In genomic region chr4:155900402-155900801, GRCh38 we compare ENCODE assay signal across 15 cellular contexts. TPM values are rescaled to one million over a fixed set of nuclear protein-coding genes. Genes with fewer than 3 reads are reported as not detected.
A peak's percentile ranks its signal among the peaks of the same experiment; 100 is the strongest.
DNase-seq lines count a peak whose midpoint lies in the region; ATAC-seq and TF ChIP-seq lines count a peak whose summit lies in the region.
"Had no signal": no experiment of that assay in that cellular context is flagged by ENCODE, and none has a peak within 500 bp of the region (broad histone marks: within the 10 kb centered on the region; RNA-seq: fewer than 3 reads in every experiment).

No MANE protein-coding gene starts in this region.

- H3K27me3 ChIP-seq in GM23248 (replicated peaks; ENCODE audit: insufficient read depth) (peaks cover 15% of the 10 kb centered on the region), SJCRH30 (no peaks in the 10 kb centered on the region), hepatocyte (no peaks in the 10 kb centered on the region)
- H3K27me3 ChIP-seq in CD8-positive, alpha-beta T cell (ENCODE audit: insufficient read depth, low read length): no peaks in the 10 kb centered on the region
- H3K27me3 ChIP-seq: esophagus squamous epithelium, sigmoid colon had no signal

- intact Hi-C loops in CD8-positive, alpha-beta T cell (cut with DNase I, micrococcal nuclease): no loop called here

- H3K9ac ChIP-seq in GM23248: no peak overlapping the region

- H3K27ac ChIP-seq in GM23248 (no peak overlapping the region), SJCRH30 (peak overlapping the region; percentile 11; the same call in 1 of the 2 replicates), hepatocyte (peak overlapping the region; percentile 26)
- H3K27ac ChIP-seq in CD8-positive, alpha-beta T cell (ENCODE audit: low read depth, low read length): no peak overlapping the region
- H3K27ac ChIP-seq: esophagus squamous epithelium had no signal

- no peaks in the 10 kb centered on the region for H3K4me1 ChIP-seq in GM23248 (ENCODE audit: insufficient read depth)
- peaks cover 3% of the 10 kb centered on the region for H3K4me1 ChIP-seq in SJCRH30
- H3K4me1 ChIP-seq in hepatocyte (ENCODE audit: insufficient read depth): peaks cover 14% of the 10 kb centered on the region
- H3K4me1 ChIP-seq in CD8-positive, alpha-beta T cell (ENCODE audit: insufficient read depth, low read length): no peaks in the 10 kb centered on the region

- no peaks in the 10 kb centered on the region for H3K4me1 Mint-ChIP-seq in CD8-positive, alpha-beta T cell (ENCODE audit: low read depth)
- H3K4me1 Mint-ChIP-seq: IgD-negative memory B cell had no signal

- H4K20me1 ChIP-seq in GM23248 (ENCODE audit: insufficient read depth) (no peaks in the 10 kb centered on the region), hepatocyte (ENCODE audit: insufficient read depth, poor library complexity, severe bottlenecking) (no peaks in the 10 kb centered on the region)

- no peak for TF ChIP-seq CTCF in hepatocyte (IDR thresholded peaks at IDR 0.05; ENCODE audit: poor library complexity)
- TF ChIP-seq CTCF in CD8-positive, alpha-beta T cell (IDR thresholded peaks at IDR 0.05): no peak

- no peaks in the 10 kb centered on the region for H3K36me3 Mint-ChIP-seq in CD8-positive, alpha-beta T cell
- H3K36me3 Mint-ChIP-seq: IgD-negative memory B cell had no signal

- H3K4me3 ChIP-seq in GM23248 (no peak overlapping the region), SJCRH30 (no peak overlapping the region), hepatocyte (no peak overlapping the region)
- H3K4me3 ChIP-seq in CD8-positive, alpha-beta T cell (ENCODE audit: low read depth, low read length): no peak overlapping the region
- H3K4me3 ChIP-seq: esophagus squamous epithelium, sigmoid colon had no signal

- H3K79me2 ChIP-seq in GM23248 (ENCODE audit: insufficient read depth): no peaks in the 10 kb centered on the region
- H3K79me2 ChIP-seq in hepatocyte: no peaks in the 10 kb centered on the region

- peaks cover 3% of the 10 kb centered on the region for H3K27me3 Mint-ChIP-seq in CD8-positive, alpha-beta T cell (ENCODE audit: low read depth)
- H3K27me3 Mint-ChIP-seq: IgD-negative memory B cell had no signal

- no peaks in the 10 kb centered on the region for H3K36me3 ChIP-seq in GM23248 (ENCODE audit: low read depth)
- no peaks in the 10 kb centered on the region for H3K36me3 ChIP-seq in SJCRH30
- H3K36me3 ChIP-seq in hepatocyte (replicated peaks; ENCODE audit: insufficient read depth, low read depth): no peaks in the 10 kb centered on the region
- H3K36me3 ChIP-seq in CD8-positive, alpha-beta T cell (ENCODE audit: insufficient read depth, low read length): no peaks in the 10 kb centered on the region
- H3K36me3 ChIP-seq: esophagus squamous epithelium, sigmoid colon had no signal

- POLR2A ChIA-PET in CD8-positive, alpha-beta T cell (lab: Charles Lee): no interaction called here

- H2AFZ ChIP-seq in GM23248 (no peak overlapping the region), hepatocyte (no peak overlapping the region)

- no peak overlapping the region for H3K27ac Mint-ChIP-seq in CD8-positive, alpha-beta T cell
- H3K27ac Mint-ChIP-seq: activated T-cell treated with anti-CD3 and anti-CD28 coated beads, Interleukin-2, amount 50 U/mL, for 72 hours; IgD-negative memory B cell had no signal

- peaks cover 9% of the 10 kb centered on the region for H3K9me3 Mint-ChIP-seq in CD8-positive, alpha-beta T cell

- H3K9me2 ChIP-seq in GM23248 (ENCODE audit: insufficient read depth): no peaks in the 10 kb centered on the region
- H3K9me2 ChIP-seq in hepatocyte (replicated peaks; ENCODE audit: insufficient read depth): no peaks in the 10 kb centered on the region

- CTCF ChIA-PET in CD8-positive, alpha-beta T cell (lab: Charles Lee): no interaction called here

- no peak for ATAC-seq in HG03565 (IDR thresholded peaks at IDR 0.05; ENCODE audit: unreplicated experiment)
- ATAC-seq in CD8-positive, alpha-beta T cell: no peak
- ATAC-seq: activated T-cell treated with anti-CD3 and anti-CD28 coated beads, Interleukin-2, amount 50 U/mL, for 72 hours had no signal

- no peak overlapping the region for H3K4me2 ChIP-seq in GM23248 (ENCODE audit: unreplicated experiment)
- peak overlapping the region; percentile 4 for H3K4me2 ChIP-seq in hepatocyte

- no peaks in the 10 kb centered on the region for H3F3A ChIP-seq in GM23248 (ENCODE audit: insufficient read depth)

- H3K9me3 ChIP-seq in GM23248 (ENCODE audit: low read depth): no peaks in the 10 kb centered on the region
- H3K9me3 ChIP-seq in SJCRH30 (replicated peaks): no peaks in the 10 kb centered on the region
- H3K9me3 ChIP-seq in hepatocyte (ENCODE audit: low read depth): no peaks in the 10 kb centered on the region
- no peaks in the 10 kb centered on the region for H3K9me3 ChIP-seq in CD8-positive, alpha-beta T cell (ENCODE audit: low read length)
- H3K9me3 ChIP-seq: esophagus squamous epithelium, sigmoid colon had no signal

- 84 to 91% methylated on average over 1 of the region's 1 CpG for WGBS in GM23248 (ENCODE audit: low coverage in 1 of 2, low lambda C conversion rate in 2 of 2, missing lambda C conversion rate in 2 of 2), 2 experiments
- WGBS in hepatocyte (ENCODE audit: low lambda C conversion rate, missing lambda C conversion rate): 31% methylated on average over 1 of the region's 1 CpG

- in situ Hi-C loops in GM23248 (cut with MboI): no loop called here

- H3K4me3 Mint-ChIP-seq in CD8-positive, alpha-beta T cell: no peak overlapping the region
- H3K4me3 Mint-ChIP-seq: activated T-cell treated with anti-CD3 and anti-CD28 coated beads, Interleukin-2, amount 50 U/mL, for 72 hours; IgD-negative memory B cell had no signal

- DNase-seq in GM23248: peak; percentile 12
- DNase-seq in SJCRH30: peak in 1 of 2 experiments; percentile 29
- DNase-seq in hepatocyte (ENCODE audit: low spot score): peak; percentile 30
- peak; percentile 85 for DNase-seq in renal cortical epithelial cell (ENCODE audit: low read depth)
- DNase-seq in mesenteric fat pad (ENCODE audit: low spot score): no peak
- no peak for DNase-seq in SIG-M5 treated with dmso at 0.1 percent for 504 hours (lab: John Stamatoyannopoulos, UW; ENCODE audit: unreplicated experiment)
- no peak for DNase-seq in CD8-positive, alpha-beta T cell
- DNase-seq: activated T-cell treated with anti-CD3 and anti-CD28 coated beads, Interleukin-2, amount 50 U/mL, for 72 hours; central memory CD4-positive, alpha-beta T cell; esophagus squamous epithelium; NCI-H2029 treated with DMSO at 0.1 percent for 48 hours; sigmoid colon had no signal

RNA-seq across cellular contexts. Expression of gene TDO2, which starts 3.1 kb away (rescaled TPM):
- 0.25 TPM in 1 of 2 replicates, not detected in the other for total RNA-seq in GM23248 (2014; rRNA removed; shearing (Covaris generic))
- polyA plus RNA-seq in GM23248 (2016; fragmentation: Nextera tagmentation; extraction: Ambion mirVana) (not detected in 2 replicates), hepatocyte (91.4 and 149 TPM in 2 replicates)
- 0.23 and 0.26 TPM in 2 replicates for total RNA-seq in SJCRH30 (2014; rRNA removed; shearing (Covaris generic))
- total RNA-seq in hepatocyte (246 and 253 TPM in 2 replicates), renal cortical epithelial cell (0.05 TPM in 1 of 2 replicates, not detected in the other), mesenteric fat pad (not detected)
- not detected for total RNA-seq in CD8-positive, alpha-beta T cell
- total RNA-seq: lung microvascular endothelial cell had no signal
- polyA plus RNA-seq: IgD-negative memory B cell had no signal

RNA-seq across cellular contexts. Expression of gene ASIC5, which starts 34.3 kb away (rescaled TPM):
- total RNA-seq in GM23248 (2014; rRNA removed; shearing (Covaris generic)): not detected in 2 replicates
- polyA plus RNA-seq in GM23248 (2016; fragmentation: Nextera tagmentation; extraction: Ambion mirVana) (not detected in 2 replicates), hepatocyte (not detected in 2 replicates)
- total RNA-seq in SJCRH30 (2014; rRNA removed; shearing (Covaris generic)): not detected in 2 replicates
- total RNA-seq in hepatocyte (0.20 TPM in 1 of 2 replicates, not detected in the other), renal cortical epithelial cell (not detected in 2 replicates), mesenteric fat pad (not detected)
- total RNA-seq in CD8-positive, alpha-beta T cell: not detected
- total RNA-seq: activated T-cell treated with anti-CD3 and anti-CD28 coated beads, Interleukin-2, amount 50 U/mL, for 72 hours; esophagus squamous epithelium; lung microvascular endothelial cell; sigmoid colon had no signal
- polyA plus RNA-seq: IgD-negative memory B cell, sigmoid colon had no signal

RNA-seq across cellular contexts. Expression of gene CTSO, which starts 53.3 kb away (rescaled TPM):
- 11.2 and 15.2 TPM in 2 replicates for total RNA-seq in GM23248 (2014; rRNA removed; shearing (Covaris generic))
- polyA plus RNA-seq in GM23248 (2016; fragmentation: Nextera tagmentation; extraction: Ambion mirVana) (13.4 and 14.0 TPM in 2 replicates), hepatocyte (14.9 and 16.4 TPM in 2 replicates)
- total RNA-seq in SJCRH30 (2014; rRNA removed; shearing (Covaris generic)): 0.14 and 0.23 TPM in 2 replicates
- total RNA-seq in hepatocyte (25.6 and 28.2 TPM in 2 replicates), renal cortical epithelial cell (17.7 and 26.4 TPM in 2 replicates), mesenteric fat pad (14.2 TPM)
- total RNA-seq in CD8-positive, alpha-beta T cell: 1 to 10 TPM; 5.9 to 6.1 TPM

Comparison
In these comparisons a context has a peak if more than half of its experiments do, and no peak if none do; other contexts are left out.
1. DNase-seq: peak in GM23248 (single experiment), hepatocyte (single experiment) and renal cortical epithelial cell (single experiment); none in mesenteric fat pad (single experiment), SIG-M5 treated with dmso at 0.1 percent for 504 hours (single experiment) and CD8-positive, alpha-beta T cell (0 of 7).
2. H3K27ac ChIP-seq: peak in SJCRH30 (single experiment) and hepatocyte (single experiment); none in GM23248 (single experiment) and CD8-positive, alpha-beta T cell (single experiment).
3. RNA of gene TDO2, which starts 3.1 kb away (total RNA-seq): 246 to 253 TPM in hepatocyte; 0.23 to 0.26 TPM in SJCRH30, 0.05 TPM in renal cortical epithelial cell, 0.25 TPM in GM23248, not detected in mesenteric fat pad (single experiment) and not detected in CD8-positive, alpha-beta T cell; every median in the first group is over 100 times any median in the second.